17 cellular contexts compared by ENCODE assay signal in genomic region chr9:37923796-37924430, GRCh38. TPM values are rescaled to one million over a fixed set of nuclear protein-coding genes. Genes with fewer than 3 reads are reported as not detected.
DNase-seq lines count a peak whose midpoint lies in the region; ATAC-seq and TF ChIP-seq lines count a peak whose summit lies in the region.
"Had no signal": no experiment of that assay in that cellular context is flagged by ENCODE, and none has a peak within 500 bp of the region (broad histone marks: within the 10 kb centered on the region; RNA-seq: fewer than 3 reads in every experiment).

No MANE protein-coding gene starts in this region.

- H2AK5ac ChIP-seq in neuronal stem cell (ENCODE audit: low read depth, low read length), result peak overlapping the region; percentile 20

- ATAC-seq in GM21619 (IDR thresholded peaks at IDR 0.05; ENCODE audit: unreplicated experiment), result no peak

- no peak overlapping the region for H3K4me2 ChIP-seq in neuronal stem cell (ENCODE audit: insufficient read depth, low read length, poor library complexity, severe bottlenecking)

- no peak overlapping the region for H2BK15ac ChIP-seq in neuronal stem cell (ENCODE audit: low read length)

- no peak overlapping the region for H3K23ac ChIP-seq in neuronal stem cell (ENCODE audit: low read depth, low read length, poor library complexity)

- H2BK5ac ChIP-seq in neuronal stem cell (ENCODE audit: low read length), result no peak overlapping the region

- H3K27me3 ChIP-seq in neuronal stem cell (ENCODE audit: control insufficient read depth in 3 of 3, insufficient read depth in 3 of 3, low read depth in 1 of 3, low read length in 3 of 3) (no peaks in the 10 kb centered on the region), colonic mucosa (no peaks in the 10 kb centered on the region), vagina (no peaks in the 10 kb centered on the region)

- DNase-seq in NCI-H748 (lab: John Stamatoyannopoulos, UW; ENCODE audit: unreplicated experiment) (peak; percentile 34), NCI-H748 treated with DMSO at 0.1 percent for 48 hours (lab: John Stamatoyannopoulos, UW) (no peak), chondrocyte (ENCODE audit: low spot score) (peak; percentile 66), neuronal stem cell (ENCODE audit: low spot score) (no peak), colonic mucosa (no peak), vagina (ENCODE audit: extremely low spot score in 2 of 2) (no peak)
- DNase-seq: COR-L47; GM23248; NCI-H1092 treated with DMSO at 0.1 percent for 48 hours; NCI-H187 treated with DMSO at 0.1 percent for 48 hours; NCI-H526 treated with DMSO at 0.1 percent for 48 hours; NK-92 treated with Interleukin-12 subunit alpha and Interleukin-12 subunit beta, amount 100 ng/mL, for 24 hours; Right ventricle myocardium superior had no signal

- H3K36me3 ChIP-seq in neuronal stem cell (replicated peaks in 1 of 2; ENCODE audit: control insufficient read depth in 2 of 2, insufficient read depth in 2 of 2, low read length in 2 of 2), result no peaks in the 10 kb centered on the region
- no peaks in the 10 kb centered on the region for H3K36me3 ChIP-seq in colonic mucosa
- no peaks in the 10 kb centered on the region for H3K36me3 ChIP-seq in vagina

- intact Hi-C loops in colonic mucosa (cut with DNase I), result no loop called here
- intact Hi-C loops in vagina (cut with DNase I), result loop anchor here (5.0 kb wide), 1 partner anchor 433 kb away; no protein-coding TSS in a partner anchor

- TF ChIP-seq POLR2A in vagina (IDR thresholded peaks at IDR 0.05), result no peak

- H4K8ac ChIP-seq in neuronal stem cell (ENCODE audit: low read depth, low read length), result no peak overlapping the region

- no peak overlapping the region for H3K27ac ChIP-seq in neuronal stem cell (replicated peaks; ENCODE audit: low read length)
- H3K27ac ChIP-seq in colonic mucosa, result no peak overlapping the region
- no peak overlapping the region for H3K27ac ChIP-seq in vagina
- H3K27ac ChIP-seq: GM23248, SK-N-MC had no signal

- H3K27me3 Mint-ChIP-seq in chondrocyte (ENCODE audit: low read depth), result no peaks in the 10 kb centered on the region

- H3K9ac ChIP-seq in neuronal stem cell (ENCODE audit: low read depth, low read length, poor library complexity), result no peak overlapping the region
- no peak overlapping the region for H3K9ac ChIP-seq in colonic mucosa (ENCODE audit: low read depth in 2 of 2, low read length in 2 of 2)
- H3K9ac ChIP-seq: GM23248 had no signal

- no peak overlapping the region for H3K4me3 Mint-ChIP-seq in chondrocyte (ENCODE audit: unreplicated experiment)
- H3K4me3 Mint-ChIP-seq: B cell had no signal

- no peak overlapping the region for H3K14ac ChIP-seq in neuronal stem cell (ENCODE audit: low read length)

- H3K9me3 ChIP-seq in neuronal stem cell (replicated peaks in 1 of 2; ENCODE audit: control insufficient read depth in 2 of 2, insufficient read depth in 1 of 2, low read depth in 1 of 2, low read length in 2 of 2), result no peaks in the 10 kb centered on the region
- H3K9me3 ChIP-seq in colonic mucosa, result no peaks in the 10 kb centered on the region
- no peaks in the 10 kb centered on the region for H3K9me3 ChIP-seq in vagina

- H3K79me1 ChIP-seq in neuronal stem cell (ENCODE audit: low read depth, low read length), result no peaks in the 10 kb centered on the region

- H3K9me3 Mint-ChIP-seq in chondrocyte (ENCODE audit: low read depth), result no peaks in the 10 kb centered on the region

- peaks cover 6% of the 10 kb centered on the region for H3K4me1 Mint-ChIP-seq in chondrocyte (ENCODE audit: low read depth)
- H3K4me1 Mint-ChIP-seq: B cell had no signal

- H4K91ac ChIP-seq in neuronal stem cell (ENCODE audit: low read depth, low read length, poor library complexity), result peak overlapping the region; percentile 1

- H2BK12ac ChIP-seq in neuronal stem cell (ENCODE audit: low read length), result no peak overlapping the region

- peaks cover 4% of the 10 kb centered on the region for H3K36me3 Mint-ChIP-seq in chondrocyte (ENCODE audit: low read depth)

- WGBS in neuronal stem cell (ENCODE audit: extremely low coverage in 2 of 2, insufficient read length in 2 of 2, insufficient replicate concordance in 1 of 2), 2 donors, result no CpG with 5 or more reads among the region's 26 CpGs

- no peak overlapping the region for H3K4ac ChIP-seq in neuronal stem cell (ENCODE audit: low read length)

- H3K18ac ChIP-seq in neuronal stem cell (ENCODE audit: low read length), result peak overlapping the region; percentile 65

- H3K4me1 ChIP-seq in neuronal stem cell (ENCODE audit: control insufficient read depth in 2 of 2, insufficient read depth in 1 of 2, low read depth in 1 of 2, low read length in 2 of 2) (peaks cover 19 to 33% of the 10 kb centered on the region in 2 donors), colonic mucosa (no peaks in the 10 kb centered on the region), vagina (peaks cover 22% of the 10 kb centered on the region)

- H2BK120ac ChIP-seq in neuronal stem cell (ENCODE audit: low read depth, low read length), result no peak overlapping the region

- no peak overlapping the region for H3K27ac Mint-ChIP-seq in chondrocyte (ENCODE audit: unreplicated experiment)
- H3K27ac Mint-ChIP-seq: B cell had no signal

- no peak overlapping the region for H2AFZ ChIP-seq in neuronal stem cell (ENCODE audit: low read length)
- H2AFZ ChIP-seq: GM23248 had no signal

- H3K4me3 ChIP-seq in neuronal stem cell (ENCODE audit: low read length in 2 of 2) (no peak overlapping the region), colonic mucosa (no peak overlapping the region), vagina (no peak overlapping the region)
- H3K4me3 ChIP-seq: GM23248, K562, SK-N-MC had no signal

- TF ChIP-seq CTCF in chondrocyte (IDR thresholded peaks at IDR 0.05), result no peak
- TF ChIP-seq CTCF in colonic mucosa (IDR thresholded peaks at IDR 0.05), result no peak
- no peak for TF ChIP-seq CTCF in vagina (IDR thresholded peaks at IDR 0.05)

RNA-seq across cellular contexts. Expression of gene SLC25A51, which starts 20.0 kb away (rescaled TPM):
- total RNA-seq in chondrocyte (50.1 to 52.5 TPM (median 50.5 TPM) in 3 replicates), colonic mucosa (10 to 100 TPM; 19.4 to 22.7 TPM), vagina (26.0 TPM)
- 16.4 TPM for polyA plus RNA-seq in neuronal stem cell (2013, experiment 1 of 2)
- 16.6 TPM for polyA plus RNA-seq in neuronal stem cell (2013, experiment 2 of 2)

Comparison
In these comparisons a context has a peak if more than half of its experiments do, and no peak if none do; other contexts are left out.
1. DNase-seq: peak in NCI-H748 (single experiment) and chondrocyte (single experiment); none in NCI-H748 treated with DMSO at 0.1 percent for 48 hours (single experiment), neuronal stem cell (single experiment), colonic mucosa (single experiment) and vagina (0 of 2).